ENCODE assay signal across 31 cellular contexts in genomic region chr14:83162351-83162929, GRCh38.
"Had no signal": no experiment of that assay in that cellular context is flagged by ENCODE, and none has a peak within 500 bp of the region (broad histone marks: within the 10 kb centered on the region; RNA-seq: fewer than 3 reads in every experiment).

No MANE protein-coding gene starts in this region.

- ATAC-seq: activated naive CD4-positive, alpha-beta T cell treated with anti-CD3 and anti-CD28 coated beads, Interleukin-2, amount 50 U/mL, for 72 hours; activated T-cell treated with anti-CD3 and anti-CD28 coated beads, Interleukin-2, amount 50 U/mL, for 4 hours; Panc1 had no signal

- DNase-seq: activated B cell treated with CpG ODN at 0.5 μM for 24 hours; activated CD4-positive, alpha-beta memory T cell treated with anti-CD3 and anti-CD28 coated beads for 36 hours; activated CD4-positive, alpha-beta T cell treated with anti-CD3 and anti-CD28 coated beads for 4 hours; activated CD4-positive, alpha-beta T cell treated with anti-CD3 and anti-CD28 coated beads, Interleukin-2, amount 50 U/mL, for 1 hour; activated CD4-positive, CD25-positive, alpha-beta regulatory T cell treated with anti-CD3 and anti-CD28 coated beads, Interleukin-2, amount 50 U/mL, for 72 hours; activated CD8-positive, alpha-beta memory T cell treated with anti-CD3 and anti-CD28 coated beads, Interleukin-2, amount 50 U/mL, for 4 hours; activated gamma-delta T cell treated with Interleukin-2 at 50 U/mL for 16 hours; activated naive CD4-positive, alpha-beta T cell treated with anti-CD3 and anti-CD28 coated beads for 36 hours; activated T-cell treated with anti-CD3 and anti-CD28 coated beads for 4 hours; activated T-cell treated with anti-CD3 and anti-CD28 coated beads, Interleukin-2, amount 50 U/mL, for 4 hours; adrenal gland; anterior cingulate cortex; body of pancreas; NCI-H1092 treated with DMSO at 0.1 percent for 48 hours; NCI-H1417; NCI-H146; NCI-H187 treated with DMSO at 0.1 percent for 48 hours; NCI-H2081; NCI-H345; NCI-H524 treated with DMSO at 0.1 percent for 48 hours; SHP77; SJCRH30; SW 1271; T-helper 1 cell; T-helper 2 cell; T-helper 9 cell had no signal

- H3K27ac ChIP-seq: adrenal gland, breast epithelium, SJCRH30, SK-N-MC, VCaP had no signal

- H3K4me3 ChIP-seq: adrenal gland, body of pancreas, breast epithelium, SJCRH30, SK-N-MC had no signal

- H3K9me3 ChIP-seq: adrenal gland, body of pancreas, breast epithelium, SJCRH30 had no signal

- H3K36me3 ChIP-seq: adrenal gland, breast epithelium, SJCRH30 had no signal

- H3K4me1 ChIP-seq: adrenal gland, breast epithelium, SJCRH30 had no signal

- H3K27me3 ChIP-seq: adrenal gland, body of pancreas, breast epithelium, SJCRH30 had no signal
